26 cellular contexts compared by ENCODE assay signal in the genomic region with DNA sequence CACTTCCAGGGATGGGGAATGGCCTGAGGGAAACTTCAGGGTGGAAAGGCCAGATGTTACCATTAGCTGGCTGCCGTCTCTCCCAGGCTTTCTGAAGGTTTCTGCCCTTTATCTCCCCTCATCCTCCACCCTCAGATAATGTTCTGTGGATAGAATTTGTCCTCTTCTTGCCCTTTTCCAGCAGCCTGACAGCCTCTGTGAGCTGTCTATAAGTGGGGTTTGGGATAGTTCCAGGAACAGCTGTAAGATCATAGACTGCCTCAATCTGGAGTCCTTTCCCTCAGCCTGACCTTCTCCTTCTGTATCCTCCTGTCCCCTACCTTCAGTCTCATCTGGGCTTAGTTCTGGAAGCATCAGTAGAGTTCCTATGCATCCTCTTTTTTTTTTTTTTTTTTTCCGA. TPM values are rescaled to one million over a fixed set of nuclear protein-coding genes. Genes with fewer than 3 reads are reported as not detected.
DNase-seq lines count a peak whose midpoint lies in the region; ATAC-seq, FAIRE-seq and TF ChIP-seq lines count a peak whose summit lies in the region.
"Had no signal": no experiment of that assay in that cellular context is flagged by ENCODE, and none has a peak within 500 bp of the region (broad histone marks: within the 10 kb centered on the region; RNA-seq: fewer than 3 reads in every experiment).

No MANE protein-coding gene starts in this region.

- peaks cover 13 to 14% of the 10 kb centered on the region in 2 experiments; a peak in 4 of 5 replicates for H3K27me3 ChIP-seq in K562 (ENCODE audit: control insufficient read depth in 2 of 2, insufficient read depth in 2 of 2, low read length in 2 of 2)
- H3K27me3 ChIP-seq in transverse colon, result peaks cover 6% of the 10 kb centered on the region

- no peak for TF ChIP-seq POLR2A in K562 (conservative IDR thresholded peaks at IDR 0.05)
- no peak for TF ChIP-seq POLR2A in transverse colon (IDR thresholded peaks at IDR 0.05)

- no peak overlapping the region for H3K4me2 ChIP-seq in K562 (ENCODE audit: insufficient read depth, low read length)

- no peak for FAIRE-seq in K562 (lab: Jason Lieb, UNC)
- FAIRE-seq: A204.1, G401.6 had no signal

- no peaks in the 10 kb centered on the region for H4K20me1 ChIP-seq in K562 (replicated peaks; ENCODE audit: control insufficient read depth, insufficient read depth, low read length)

- DNase-seq in stimulated activated naive CD8-positive, alpha-beta T cell treated with anti-CD3 and anti-CD28 coated beads, Interleukin-15, amount 100 ng/mL, for 72 hours, result no peak
- no peak for DNase-seq in K562 (ENCODE audit: extremely low read depth in 1 of 4, low spot score in 3 of 4)
- DNase-seq in mesothelial cell of epicardium (ENCODE audit: low spot score in 2 of 2, unreplicated experiment in 2 of 2), result no peak
- DNase-seq in transverse colon, result no peak
- DNase-seq in NCI-H345 treated with DMSO at 0.1 percent for 48 hours (lab: John Stamatoyannopoulos, UW; ENCODE audit: unreplicated experiment), result no peak
- DNase-seq: AML-193; C1 segment of cervical spinal cord; Caco-2; CD8-positive, alpha-beta T cell; GOT3; HCEC 1CT; Kasumi-1; MV-4-11; NCI-H1105; NCI-H1436 treated with DMSO at 0.1 percent for 48 hours; NCI-H187 treated with DMSO at 0.1 percent for 48 hours; NCI-H2107; NCI-H446 treated with DMSO at 0.1 percent for 48 hours; NCI-H526; SHP77 had no signal

- in situ Hi-C loops in K562 (cut with MboI) (no loop called here), transverse colon (cut with MboI; ENCODE audit: low pct_ligation_motif_present in 1 of 4, low pct_unique_long_range_greater_than_20kb in 1 of 4, low sequenced_read_pairs in 3 of 4) (no loop called here)

- peaks cover 8 to 11% of the 10 kb centered on the region in 2 experiments; a peak in 3 of 5 replicates for H3K4me1 ChIP-seq in K562 (replicated peaks in 1 of 2; ENCODE audit: control insufficient read depth in 2 of 2, insufficient read depth in 2 of 2, low read length in 2 of 2)
- peaks cover 4 to 28% (median 13%) of the 10 kb centered on the region in 4 donors for H3K4me1 ChIP-seq in transverse colon

- CTCF ChIA-PET in K562 (lab: Yijun Ruan, JAX; ENCODE audit: low intra/inter-chr PET ratio), result no interaction called here

- peaks cover 24% of the 10 kb centered on the region for H3K4me1 Mint-ChIP-seq in stimulated activated naive CD8-positive, alpha-beta T cell treated with anti-CD3 and anti-CD28 coated beads, Interleukin-15, Interleukin-2, amounts not matched to agents 100 ng/mL and 50 ng/mL, for 24 hours (ENCODE audit: low read depth)
- peaks cover 29% of the 10 kb centered on the region for H3K4me1 Mint-ChIP-seq in stimulated activated naive CD8-positive, alpha-beta T cell treated with anti-CD3 and anti-CD28 coated beads, Interleukin-15, amount 100 ng/mL, for 72 hours
- peaks cover 39% of the 10 kb centered on the region for H3K4me1 Mint-ChIP-seq in mesothelial cell of epicardium

- intact Hi-C loops in K562 (cut with micrococcal nuclease), result no loop called here
- intact Hi-C loops in transverse colon (cut with DNase I; ENCODE audit: low total_unique reads), result no loop called here

- no peaks in the 10 kb centered on the region for H3K36me3 Mint-ChIP-seq in stimulated activated naive CD8-positive, alpha-beta T cell treated with anti-CD3 and anti-CD28 coated beads, Interleukin-15, Interleukin-2, amounts not matched to agents 100 ng/mL and 50 ng/mL, for 24 hours (ENCODE audit: low read depth)
- no peaks in the 10 kb centered on the region for H3K36me3 Mint-ChIP-seq in mesothelial cell of epicardium

- POLR2A ChIA-PET in K562 (lab: Yijun Ruan, JAX), result interaction anchor here (0.8 to 4.9 kb wide), 3 partner anchors 12 to 20 kb away, joined by 3 to 23 read pairs (median 5); no protein-coding TSS in a partner anchor

- H3K9me3 ChIP-seq in K562 (replicated peaks; ENCODE audit: control insufficient read depth, insufficient read depth, low read depth, low read length), result no peaks in the 10 kb centered on the region
- H3K9me3 ChIP-seq in transverse colon, result no peaks in the 10 kb centered on the region
- H3K9me3 ChIP-seq: Caco-2 had no signal

- peak overlapping the region; percentile 17; the same call in 1 of the 2 replicates for H2AFZ ChIP-seq in K562 (ENCODE audit: low read depth, low read length)

- H3K27me3 Mint-ChIP-seq in stimulated activated naive CD8-positive, alpha-beta T cell treated with anti-CD3 and anti-CD28 coated beads, Interleukin-15, Interleukin-2, amounts not matched to agents 100 ng/mL and 50 ng/mL, for 24 hours, result peaks cover 14% of the 10 kb centered on the region
- peaks cover 19% of the 10 kb centered on the region for H3K27me3 Mint-ChIP-seq in stimulated activated naive CD8-positive, alpha-beta T cell treated with anti-CD3 and anti-CD28 coated beads, Interleukin-15, amount 100 ng/mL, for 72 hours
- H3K27me3 Mint-ChIP-seq in mesothelial cell of epicardium (ENCODE audit: low read depth), result no peaks in the 10 kb centered on the region

- TF ChIP-seq RAD21 in K562 (CRISPR knock-in tag; conservative IDR thresholded peaks at IDR 0.05 in 1 of 2, IDR thresholded peaks at IDR 0.05 in 1 of 2), result no peak

- H3K27ac Mint-ChIP-seq in stimulated activated naive CD8-positive, alpha-beta T cell treated with anti-CD3 and anti-CD28 coated beads, Interleukin-15, Interleukin-2, amounts not matched to agents 100 ng/mL and 50 ng/mL, for 24 hours, result peak overlapping the region; percentile 52
- peak overlapping the region in 1 of 2 donors; percentile 14 for H3K27ac Mint-ChIP-seq in stimulated activated naive CD8-positive, alpha-beta T cell treated with anti-CD3 and anti-CD28 coated beads, Interleukin-15, amount 100 ng/mL, for 72 hours
- H3K27ac Mint-ChIP-seq in mesothelial cell of epicardium, result peak overlapping the region; percentile 85
- H3K27ac Mint-ChIP-seq: CD8-positive, alpha-beta T cell had no signal

- no peak for TF ChIP-seq CTCF in K562 (IDR thresholded peaks at IDR 0.05 in 2 of 3, conservative IDR thresholded peaks at IDR 0.05 in 1 of 3; ENCODE audit: insufficient read depth in 2 of 3, low read depth in 1 of 3, low read length in 3 of 3)
- no peak for TF ChIP-seq CTCF in mesothelial cell of epicardium (IDR thresholded peaks at IDR 0.05; ENCODE audit: unreplicated experiment)
- TF ChIP-seq CTCF in transverse colon (IDR thresholded peaks at IDR 0.05), result no peak

- no peaks in the 10 kb centered on the region for H3K9me3 Mint-ChIP-seq in stimulated activated naive CD8-positive, alpha-beta T cell treated with anti-CD3 and anti-CD28 coated beads, Interleukin-15, Interleukin-2, amounts not matched to agents 100 ng/mL and 50 ng/mL, for 24 hours
- no peaks in the 10 kb centered on the region for H3K9me3 Mint-ChIP-seq in stimulated activated naive CD8-positive, alpha-beta T cell treated with anti-CD3 and anti-CD28 coated beads, Interleukin-15, amount 100 ng/mL, for 72 hours
- no peaks in the 10 kb centered on the region for H3K9me3 Mint-ChIP-seq in mesothelial cell of epicardium
- H3K9me3 Mint-ChIP-seq: CD8-positive, alpha-beta T cell had no signal

- H3K4me3 Mint-ChIP-seq in stimulated activated naive CD8-positive, alpha-beta T cell treated with anti-CD3 and anti-CD28 coated beads, Interleukin-15, Interleukin-2, amounts not matched to agents 100 ng/mL and 50 ng/mL, for 24 hours, result no peak overlapping the region
- no peak overlapping the region for H3K4me3 Mint-ChIP-seq in stimulated activated naive CD8-positive, alpha-beta T cell treated with anti-CD3 and anti-CD28 coated beads, Interleukin-15, amount 100 ng/mL, for 72 hours
- H3K4me3 Mint-ChIP-seq in mesothelial cell of epicardium, result no peak overlapping the region
- H3K4me3 Mint-ChIP-seq: CD8-positive, alpha-beta T cell had no signal

- H3K27ac ChIP-seq in K562 (ENCODE audit: extremely low read depth, low read depth, low read length), result no peak overlapping the region
- no peak overlapping the region for H3K27ac ChIP-seq in transverse colon
- H3K27ac ChIP-seq: RWPE1 had no signal

- BruUV-seq in K562 (replicated peaks; lab: Mats Ljungman, UMichigan), result no TSS peak

- WGBS in K562 (ENCODE audit: insufficient coverage, low coverage, missing lambda C conversion rate), result 28% methylated on average over 2 of the region's 2 CpGs
- 83 to 88% methylated on average over 1 to 2 of the region's 2 CpGs for WGBS in transverse colon (ENCODE audit: low coverage in 1 of 2), 2 donors

- no peaks in the 10 kb centered on the region for H3K9me1 ChIP-seq in K562 (ENCODE audit: control insufficient read depth, insufficient read depth, low read length)

- H3K9ac ChIP-seq in K562 (ENCODE audit: insufficient read depth in 1 of 2, low read depth in 2 of 2, low read length in 2 of 2), result no peak overlapping the region

- TF ChIP-seq EP300 in K562 (IDR thresholded peaks at IDR 0.05; ENCODE audit: low read length) (no peak), transverse colon (IDR thresholded peaks at IDR 0.05; ENCODE audit: low read depth) (no peak)

- H3K36me3 ChIP-seq in K562 (ENCODE audit: control insufficient read depth, insufficient read depth, low read length) (no peaks in the 10 kb centered on the region), transverse colon (no peaks in the 10 kb centered on the region)

- H3K4me3 ChIP-seq in K562 (no peak overlapping the region), transverse colon (no peak overlapping the region)

- ATAC-seq in stimulated activated naive CD8-positive, alpha-beta T cell treated with anti-CD3 and anti-CD28 coated beads, Interleukin-15, amount 100 ng/mL, for 72 hours, result no peak
- no peak for ATAC-seq in K562
- no peak for ATAC-seq in HG03571 (IDR thresholded peaks at IDR 0.05; ENCODE audit: unreplicated experiment)
- ATAC-seq in HG03521 (IDR thresholded peaks at IDR 0.05; ENCODE audit: unreplicated experiment), result no peak
- ATAC-seq: CD8-positive, alpha-beta T cell had no signal

- H3K79me2 ChIP-seq in K562 (ENCODE audit: control insufficient read depth, insufficient read depth, low read length), result no peaks in the 10 kb centered on the region

RNA-seq across cellular contexts. Expression of gene RND1, which starts 2.8 kb away (rescaled TPM):
- 0.79 and 2.5 TPM in 2 replicates for total RNA-seq in K562 (2011; cell fraction: chromatin; rRNA removed; ENCODE audit: low replicate concordance)
- 1.6 and 2.5 TPM in 2 replicates for total RNA-seq in K562 (2011; cell fraction: nucleolus; rRNA removed)
- 1.1 and 2.4 TPM in 2 replicates for total RNA-seq in K562 (2011; cell fraction: nucleoplasm; rRNA removed)
- 0.33 and 0.73 TPM in 2 replicates for total RNA-seq in K562 (2014; rRNA removed)
- 0.06 and 0.22 TPM in 2 replicates for total RNA-seq in K562 (2014; rRNA removed; fragmentation: Illumina TruSeq; extraction: Trizol)
- 0.18 and 0.23 TPM in 2 replicates for total RNA-seq in K562 (2015; rRNA removed; fragmentation: Illumina TruSeq; extraction: Trizol)
- total RNA-seq in K562 (2021), result 0.36 and 0.78 TPM in 2 replicates
- polyA plus RNA-seq in K562 (2011; rRNA removed), result 0.56 and 0.58 TPM in 2 replicates
- polyA plus RNA-seq in K562 (2011; cell fraction: cytosol; rRNA removed), result 0.37 and 0.46 TPM in 2 replicates
- polyA plus RNA-seq in K562 (2011; cell fraction: nucleus; rRNA removed), result 0.79 and 1.0 TPM in 2 replicates
- 0.49 and 0.80 TPM in 2 replicates for polyA plus RNA-seq in K562 (2012)
- polyA plus RNA-seq in K562 (2014; fragmentation: Illumina TruSeq; extraction: Trizol), result 0.48 and 0.58 TPM in 2 replicates
- not detected for polyA plus RNA-seq in K562 (2014; fragmentation: Nextera tagmentation; extraction: Ambion mirVana)
- polyA plus RNA-seq in K562 (2014; rRNA removed), result 0.60 TPM in 1 of 2 replicates, not detected in the other
- 0.63 and 0.77 TPM in 2 replicates for polyA minus RNA-seq in K562 (2011; rRNA and poly(A)+ RNA removed)
- 1.7 TPM in 1 of 2 replicates, not detected in the other for polyA minus RNA-seq in K562 (2011; cell fraction: cytosol; rRNA and poly(A)+ RNA removed)
- polyA minus RNA-seq in K562 (2011; cell fraction: nucleus; rRNA and poly(A)+ RNA removed), result 0.67 and 1.6 TPM in 2 replicates
- 14.9 to 15.8 TPM (median 15.0 TPM) in 3 replicates for total RNA-seq in mesothelial cell of epicardium
- total RNA-seq in transverse colon, result 10 to 100 TPM in 1 of 4 donors, 1 to 10 TPM in 2, not detected in 1; 1.1 to 19.1 (median 3.3) TPM

RNA-seq across cellular contexts. Expression of gene DDX23, which starts 16.5 kb away (rescaled TPM):
- total RNA-seq in K562 (2011; cell fraction: chromatin; rRNA removed; ENCODE audit: low replicate concordance), result 275 and 454 TPM in 2 replicates
- total RNA-seq in K562 (2011; cell fraction: nucleolus; rRNA removed), result 148 and 163 TPM in 2 replicates
- total RNA-seq in K562 (2011; cell fraction: nucleoplasm; rRNA removed), result 175 and 185 TPM in 2 replicates
- total RNA-seq in K562 (2014; rRNA removed) (104 and 118 TPM in 2 replicates), K562 (2014; rRNA removed; fragmentation: Illumina TruSeq; extraction: Trizol) (100 and 107 TPM in 2 replicates), K562 (2015; rRNA removed; fragmentation: Illumina TruSeq; extraction: Trizol) (124 and 129 TPM in 2 replicates), K562 (2021) (97.9 and 116 TPM in 2 replicates), mesothelial cell of epicardium (88.5 to 106 TPM (median 97.9 TPM) in 3 replicates), transverse colon (100 to 1,000 TPM in 1 of 4 donors, 10 to 100 TPM in 3; 82.9 to 143 (median 83.9) TPM)
- polyA plus RNA-seq in K562 (2011; rRNA removed) (89.3 and 99.5 TPM in 2 replicates), K562 (2014; fragmentation: Illumina TruSeq; extraction: Trizol) (108 and 138 TPM in 2 replicates), K562 (2014; fragmentation: Nextera tagmentation; extraction: Ambion mirVana) (10 to 100 TPM; 32.4 to 65.9 TPM), K562 (2014; rRNA removed) (87.0 and 94.0 TPM in 2 replicates)
- polyA plus RNA-seq in K562 (2011; cell fraction: cytosol; rRNA removed), result 71.2 and 71.3 TPM in 2 replicates
- 216 and 219 TPM in 2 replicates for polyA plus RNA-seq in K562 (2011; cell fraction: nucleus; rRNA removed)
- polyA plus RNA-seq in K562 (2012), result 86.0 and 150 TPM in 2 replicates
- 92.0 and 95.2 TPM in 2 replicates for polyA minus RNA-seq in K562 (2011; rRNA and poly(A)+ RNA removed)
- 37.9 and 40.8 TPM in 2 replicates for polyA minus RNA-seq in K562 (2011; cell fraction: cytosol; rRNA and poly(A)+ RNA removed)
- 50.4 and 73.4 TPM in 2 replicates for polyA minus RNA-seq in K562 (2011; cell fraction: nucleus; rRNA and poly(A)+ RNA removed)

RNA-seq across cellular contexts. Expression of gene CACNB3, which starts 50.1 kb away (rescaled TPM):
- total RNA-seq in K562 (2011; cell fraction: chromatin; rRNA removed; ENCODE audit: low replicate concordance), result 6.1 and 18.4 TPM in 2 replicates
- total RNA-seq in K562 (2011; cell fraction: nucleolus; rRNA removed), result 7.2 and 7.3 TPM in 2 replicates
- 6.7 and 8.0 TPM in 2 replicates for total RNA-seq in K562 (2011; cell fraction: nucleoplasm; rRNA removed)
- total RNA-seq in K562 (2014; rRNA removed) (1.5 and 1.7 TPM in 2 replicates), K562 (2014; rRNA removed; fragmentation: Illumina TruSeq; extraction: Trizol) (1.2 and 1.3 TPM in 2 replicates), K562 (2015; rRNA removed; fragmentation: Illumina TruSeq; extraction: Trizol) (1.9 and 2.0 TPM in 2 replicates), K562 (2021) (1.8 and 3.6 TPM in 2 replicates), mesothelial cell of epicardium (107 to 114 TPM (median 113 TPM) in 3 replicates), transverse colon (10 to 100 TPM; 20.6 to 53.5 (median 47.1) TPM)
- polyA plus RNA-seq in K562 (2011; rRNA removed) (1.3 and 1.8 TPM in 2 replicates), K562 (2014; fragmentation: Illumina TruSeq; extraction: Trizol) (1.6 and 1.7 TPM in 2 replicates), K562 (2014; fragmentation: Nextera tagmentation; extraction: Ambion mirVana) (under 1 TPM; 0.24 to 0.48 TPM), K562 (2014; rRNA removed) (1.2 and 1.5 TPM in 2 replicates)
- polyA plus RNA-seq in K562 (2011; cell fraction: cytosol; rRNA removed), result 0.97 and 1.1 TPM in 2 replicates
- 9.9 and 11.4 TPM in 2 replicates for polyA plus RNA-seq in K562 (2011; cell fraction: nucleus; rRNA removed)
- polyA plus RNA-seq in K562 (2012), result 3.0 and 3.6 TPM in 2 replicates
- polyA minus RNA-seq in K562 (2011; rRNA and poly(A)+ RNA removed), result 1.1 and 1.8 TPM in 2 replicates
- polyA minus RNA-seq in K562 (2011; cell fraction: cytosol; rRNA and poly(A)+ RNA removed), result 1.7 and 3.7 TPM in 2 replicates
- 3.9 and 4.9 TPM in 2 replicates for polyA minus RNA-seq in K562 (2011; cell fraction: nucleus; rRNA and poly(A)+ RNA removed)

RNA-seq across cellular contexts. Expression of gene FKBP11, which starts 56.8 kb away (rescaled TPM):
- total RNA-seq in K562 (2011; cell fraction: chromatin; rRNA removed; ENCODE audit: low replicate concordance), result 49.5 and 66.4 TPM in 2 replicates
- 31.7 and 34.0 TPM in 2 replicates for total RNA-seq in K562 (2011; cell fraction: nucleolus; rRNA removed)
- total RNA-seq in K562 (2011; cell fraction: nucleoplasm; rRNA removed), result 46.3 and 64.2 TPM in 2 replicates
- total RNA-seq in K562 (2014; rRNA removed) (2.3 TPM in 2 replicates), K562 (2014; rRNA removed; fragmentation: Illumina TruSeq; extraction: Trizol) (5.4 and 6.6 TPM in 2 replicates), K562 (2015; rRNA removed; fragmentation: Illumina TruSeq; extraction: Trizol) (5.8 TPM in 2 replicates), K562 (2021) (6.8 and 7.4 TPM in 2 replicates), mesothelial cell of epicardium (30.5 to 34.7 TPM (median 33.7 TPM) in 3 replicates), transverse colon (10 to 100 TPM; 12.1 to 35.9 (median 20.9) TPM)
- polyA plus RNA-seq in K562 (2011; rRNA removed) (7.8 and 9.1 TPM in 2 replicates), K562 (2014; fragmentation: Illumina TruSeq; extraction: Trizol) (5.3 and 5.6 TPM in 2 replicates), K562 (2014; fragmentation: Nextera tagmentation; extraction: Ambion mirVana) (1 to 10 TPM; 1.6 to 3.3 TPM), K562 (2014; rRNA removed) (7.4 and 8.2 TPM in 2 replicates)
- 4.4 and 4.5 TPM in 2 replicates for polyA plus RNA-seq in K562 (2011; cell fraction: cytosol; rRNA removed)
- polyA plus RNA-seq in K562 (2011; cell fraction: nucleus; rRNA removed), result 24.8 and 36.7 TPM in 2 replicates
- polyA plus RNA-seq in K562 (2012), result 5.0 and 5.9 TPM in 2 replicates
- polyA minus RNA-seq in K562 (2011; rRNA and poly(A)+ RNA removed), result 7.7 and 7.9 TPM in 2 replicates
- 4.7 and 5.7 TPM in 2 replicates for polyA minus RNA-seq in K562 (2011; cell fraction: cytosol; rRNA and poly(A)+ RNA removed)
- polyA minus RNA-seq in K562 (2011; cell fraction: nucleus; rRNA and poly(A)+ RNA removed), result 8.1 and 10.2 TPM in 2 replicates
